Comparison of ENCODE assay signal across 8 cellular contexts in genomic region chr14:88463318-88463717, GRCh38.
DNase-seq lines count a peak whose midpoint lies in the region; ATAC-seq and TF ChIP-seq lines count a peak whose summit lies in the region.

No MANE protein-coding gene starts in this region.

- no peak overlapping the region for H3K4me2 ChIP-seq in mammary epithelial cell (ENCODE audit: insufficient read depth, low read depth, low read length)

- WGBS in mammary epithelial cell (ENCODE audit: low coverage, missing lambda C conversion rate) = 76% methylated on average over 4 of the region's 4 CpGs

- intact Hi-C loops in mammary epithelial cell (cut with micrococcal nuclease) = no loop called here

- no peak overlapping the region for H2AFZ ChIP-seq in mammary epithelial cell (ENCODE audit: low read depth, low read length)

- CTCF ChIA-PET in mammary epithelial cell (lab: Charles Lee; ENCODE audit: low non-redundant PET) = no interaction called here

- H4K20me1 ChIP-seq in mammary epithelial cell (ENCODE audit: insufficient read depth, low read length) = no peaks in the 10 kb centered on the region

- dilution Hi-C loops in mammary epithelial cell (cut with HindIII; ENCODE audit: low sequenced_read_pairs) = no loop called here

- H3K36me3 ChIP-seq in mammary epithelial cell (ENCODE audit: insufficient read depth, low read length) = peaks cover 10% of the 10 kb centered on the region

- no peak overlapping the region for H3K9ac ChIP-seq in mammary epithelial cell (ENCODE audit: insufficient read depth, low read length)

- peak; percentile 42 to 51 for TF ChIP-seq CTCF in mammary epithelial cell (conservative IDR thresholded peaks at IDR 0.05 in 1 of 2, IDR thresholded peaks at IDR 0.05 in 1 of 2; ENCODE audit: extremely low read depth in 1 of 2, insufficient read depth in 1 of 2, low read depth in 1 of 2, low read length in 2 of 2)
- peak; percentile 52 for TF ChIP-seq CTCF in retinal pigment epithelial cell (conservative IDR thresholded peaks at IDR 0.05; ENCODE audit: low read depth, low read length)

- H3K4me3 ChIP-seq in mammary epithelial cell (replicated peaks in 1 of 3; ENCODE audit: insufficient read depth in 1 of 3, low read depth in 2 of 3, low read length in 3 of 3) (no peak overlapping the region), retinal pigment epithelial cell (ENCODE audit: low read length) (no peak overlapping the region)

- DNase-seq in activated CD4-positive, alpha-beta T cell treated with anti-CD3 and anti-CD28 coated beads for 48 hours = peak; percentile 14
- no peak for DNase-seq in activated CD4-positive, alpha-beta T cell treated with anti-CD3 and anti-CD28 coated beads, Interleukin-2, amount 50 U/mL, for 48 hours
- DNase-seq in HuH-7 (ENCODE audit: low spot score) (peak; percentile 40), mammary epithelial cell (no peak), retinal pigment epithelial cell (ENCODE audit: low read depth) (no peak), NCI-H2081 (lab: John Stamatoyannopoulos, UW) (no peak)

- no peak overlapping the region for H3K27ac ChIP-seq in mammary epithelial cell (ENCODE audit: insufficient read depth, low read depth, low read length)

- H3K4me1 ChIP-seq in mammary epithelial cell (ENCODE audit: insufficient read depth, low read length) = peaks cover 3% of the 10 kb centered on the region

- no peaks in the 10 kb centered on the region for H3K9me3 ChIP-seq in mammary epithelial cell (replicated peaks; ENCODE audit: insufficient read depth, low read length)

- no peaks in the 10 kb centered on the region for H3K79me2 ChIP-seq in mammary epithelial cell (ENCODE audit: insufficient read depth, low read length)

- in situ Hi-C loops in mammary epithelial cell (cut with MboI; ENCODE audit: low sequenced_read_pairs in 2 of 2) = no loop called here

- ATAC-seq in GM18870 (IDR thresholded peaks at IDR 0.05; ENCODE audit: unreplicated experiment) = no peak
- no peak for ATAC-seq in GM21447 (IDR thresholded peaks at IDR 0.05; ENCODE audit: unreplicated experiment)

- no TSS peak for BruUV-seq in mammary epithelial cell (replicated peaks; lab: Mats Ljungman, UMichigan)

- no peaks in the 10 kb centered on the region for H3K27me3 ChIP-seq in mammary epithelial cell (ENCODE audit: insufficient read depth, low read length)

Comparison
In these comparisons a context has a peak if more than half of its experiments do, and no peak if none do; other contexts are left out.
1. DNase-seq: peak in activated CD4-positive, alpha-beta T cell treated with anti-CD3 and anti-CD28 coated beads for 48 hours (single experiment) and HuH-7 (single experiment); none in activated CD4-positive, alpha-beta T cell treated with anti-CD3 and anti-CD28 coated beads, Interleukin-2, amount 50 U/mL, for 48 hours (0 of 2), mammary epithelial cell (single experiment), retinal pigment epithelial cell (single experiment) and NCI-H2081 (0 of 2).